8 cellular contexts compared by ENCODE assay signal in genomic region chr5:83720805-83721431, GRCh38. TPM values are rescaled to one million over a fixed set of nuclear protein-coding genes. Genes with fewer than 3 reads are reported as not detected.
A peak's percentile ranks its signal among the peaks of the same experiment; 100 is the strongest.
DNase-seq lines count a peak whose midpoint lies in the region; ATAC-seq and TF ChIP-seq lines count a peak whose summit lies in the region.
"Had no signal": no experiment of that assay in that cellular context is flagged by ENCODE, and none has a peak within 500 bp of the region (broad histone marks: within the 10 kb centered on the region; RNA-seq: fewer than 3 reads in every experiment).

Gene HAPLN1 (minus strand): TSS chr5:83720855. CDS start chr5:83673523, 47,332 bp downstream.

- H3K4me1 ChIP-seq in HCT116 (ENCODE audit: control insufficient read depth in 1 of 2, insufficient read depth in 2 of 2, low read length in 2 of 2) (peaks cover 11 to 26% of the 10 kb centered on the region in 2 experiments; a peak in 3 of 4 replicates), iPS-15b (ENCODE audit: control insufficient read depth, insufficient read depth, low read length) (peaks cover 18% of the 10 kb centered on the region)

- CTCF ChIA-PET in HCT116 (lab: Charles Lee) = interaction anchor here (2.1 kb wide), 1 partner anchor 8 kb away, joined by 8 read pairs; no protein-coding TSS in a partner anchor

- no peaks in the 10 kb centered on the region for H3K36me3 Mint-ChIP-seq in activated naive CD8-positive, alpha-beta T cell treated with anti-CD3 and anti-CD28 coated beads for 36 hours

- H4K20me1 ChIP-seq in HCT116 (ENCODE audit: insufficient read depth) = no peaks in the 10 kb centered on the region

- no peak for TF ChIP-seq POLR2A in HCT116 (IDR thresholded peaks at IDR 0.05; ENCODE audit: borderline replicate concordance, extremely low read depth, insufficient read depth, insufficient read length)

- H3K4me3 ChIP-seq in HCT116 (replicated peaks in 1 of 2; ENCODE audit: low read depth in 1 of 2, low read length in 2 of 2) (peak within 1 kb of the TSS; percentile 52 to 60), iPS-15b (ENCODE audit: low read depth, low read length) (peak within 1 kb of the TSS; percentile 67), skin epidermis (peak within 1 kb of the TSS in 5 of 7 experiments; percentile 15 to 50 (median 47))

- H3K9me3 Mint-ChIP-seq in activated naive CD8-positive, alpha-beta T cell treated with anti-CD3 and anti-CD28 coated beads for 36 hours = no peaks in the 10 kb centered on the region

- no peaks in the 10 kb centered on the region for H3K9me3 ChIP-seq in HCT116 (ENCODE audit: control insufficient read depth in 1 of 2, insufficient read depth in 1 of 2, low read depth in 1 of 2, low read length in 2 of 2)
- H3K9me3 ChIP-seq in iPS-15b (ENCODE audit: control insufficient read depth, insufficient read depth, low read length) = no peaks in the 10 kb centered on the region

- H3K36me3 ChIP-seq in HCT116 (ENCODE audit: control insufficient read depth in 1 of 2, insufficient read depth in 2 of 2, low read length in 2 of 2) (no peaks in the 10 kb centered on the region), iPS-15b (ENCODE audit: control insufficient read depth, insufficient read depth, low read length) (no peaks in the 10 kb centered on the region)

- no peaks in the 10 kb centered on the region for H3K4me1 Mint-ChIP-seq in activated naive CD8-positive, alpha-beta T cell treated with anti-CD3 and anti-CD28 coated beads for 36 hours

- no peak for DNase-seq in HCT116 (ENCODE audit: low read depth, low spot score)
- no peak for DNase-seq in activated naive CD8-positive, alpha-beta T cell treated with anti-CD3 and anti-CD28 coated beads for 36 hours
- DNase-seq in stimulated activated CD4-positive, alpha-beta T cell treated with anti-CD3 and anti-CD28 coated beads, Interleukin-4, amount 100 ng/mL, for 4 hours = no peak

- no peaks in the 10 kb centered on the region for H3K9me2 ChIP-seq in HCT116 (ENCODE audit: insufficient read depth)

- no peaks in the 10 kb centered on the region for H3K79me2 ChIP-seq in HCT116 (ENCODE audit: insufficient read depth, low read length)

- peak within 1 kb of the TSS; percentile 56; the same call in 1 of the 2 replicates for H3K9ac ChIP-seq in HCT116 (ENCODE audit: low read length)
- no peak within 1 kb of the TSS for H3K9ac ChIP-seq in iPS-15b (ENCODE audit: low read depth, low read length)

- peak within 1 kb of the TSS; percentile 67 for H3K4me3 Mint-ChIP-seq in activated naive CD8-positive, alpha-beta T cell treated with anti-CD3 and anti-CD28 coated beads for 36 hours

- RAD21 ChIA-PET in HCT116 (lab: Charles Lee; ENCODE audit: low non-redundant PET in 1 of 2, low total read pairs in 2 of 2, uncharacterized antibody in 2 of 2, unreplicated experiment in 2 of 2) = no interaction called here

- POLR2A ChIA-PET in HCT116 (lab: Charles Lee) = interaction anchor here (0.7 kb wide), 1 partner anchor 1199 kb away, joined by 7 read pairs; no protein-coding TSS in a partner anchor

- peaks cover 62% of the 10 kb centered on the region for H3K27me3 Mint-ChIP-seq in activated naive CD8-positive, alpha-beta T cell treated with anti-CD3 and anti-CD28 coated beads for 36 hours

- TF ChIP-seq CTCF in HCT116 (IDR thresholded peaks at IDR 0.05 in 2 of 3, conservative IDR thresholded peaks at IDR 0.05 in 1 of 3; ENCODE audit: borderline replicate concordance in 1 of 3, insufficient read depth in 1 of 3, low read depth in 2 of 3, low read length in 2 of 3) = no peak

- H3K27ac Mint-ChIP-seq in activated naive CD8-positive, alpha-beta T cell treated with anti-CD3 and anti-CD28 coated beads for 36 hours = no peak within 1 kb of the TSS

- BruUV-seq in HCT116 (replicated peaks; lab: Mats Ljungman, UMichigan) = no TSS peak

- intact Hi-C loops in HCT116 (cut with micrococcal nuclease) = no loop called here

- peak within 1 kb of the TSS; percentile 86 for H3K4me2 ChIP-seq in HCT116 (ENCODE audit: low read length)

- H3K27ac ChIP-seq in HCT116 (ENCODE audit: low read depth, low read length) (no peak within 1 kb of the TSS), skin epidermis (peak within 1 kb of the TSS in 2 of 21 experiments; percentile 43 to 62)

- ATAC-seq in HCT116 (no peak), HG03469 (IDR thresholded peaks at IDR 0.05; ENCODE audit: unreplicated experiment) (no peak), GM21528 (IDR thresholded peaks at IDR 0.05; ENCODE audit: low FRiP score, unreplicated experiment) (no peak)

- TF ChIP-seq RAD21 in HCT116 (IDR thresholded peaks at IDR 0.05; ENCODE audit: low read depth) = no peak

- no peaks in the 10 kb centered on the region for H3K27me3 ChIP-seq in HCT116 (ENCODE audit: insufficient read depth, low read length)
- H3K27me3 ChIP-seq in iPS-15b (ENCODE audit: control insufficient read depth, insufficient read depth, low read length) = peaks cover 14% of the 10 kb centered on the region

- H2AFZ ChIP-seq in HCT116 (ENCODE audit: low read depth, low read length, poor library complexity, severe bottlenecking) = peak within 1 kb of the TSS; percentile 68

TF ChIP-seq in HCT116, 20 proteins besides CTCF, POLR2A, EP300 and RAD21:
- TF ChIP-seq SP1 (IDR thresholded peaks at IDR 0.05; ENCODE audit: low read depth) (no peak), SRF (IDR thresholded peaks at IDR 0.05; ENCODE audit: low read depth) (no peak), EZH2phosphoT487 (IDR thresholded peaks at IDR 0.05; ENCODE audit: borderline replicate concordance) (no peak), ZBTB33 (IDR thresholded peaks at IDR 0.05; ENCODE audit: extremely low read depth, insufficient replicate concordance, low read length) (no peak), REST (IDR thresholded peaks at IDR 0.05; ENCODE audit: low read depth) (no peak), YY1 (IDR thresholded peaks at IDR 0.05; ENCODE audit: extremely low read depth, insufficient replicate concordance, low read depth, low read length) (no peak), MAX (IDR thresholded peaks at IDR 0.05) (no peak), CEBPB (IDR thresholded peaks at IDR 0.05; ENCODE audit: low read depth) (no peak), ZNF274 (IDR thresholded peaks at IDR 0.05; ENCODE audit: low read depth, low read length) (no peak), ZFX (IDR thresholded peaks at IDR 0.05) (no peak), SIN3A (IDR thresholded peaks at IDR 0.05; ENCODE audit: low read depth) (no peak)

RNA-seq across cellular contexts. Expression of gene HAPLN1, which starts in this region (rescaled TPM):
- total RNA-seq in HCT116 (2021; ENCODE audit: unreplicated experiment) = 0.05 TPM
- 0.09 TPM in 1 of 2 replicates, not detected in the other for polyA plus RNA-seq in HCT116 (2012)
- not detected for total RNA-seq in activated naive CD8-positive, alpha-beta T cell treated with anti-CD3 and anti-CD28 coated beads for 36 hours
- total RNA-seq: activated CD8-positive, alpha-beta memory T cell treated with anti-CD3 and anti-CD28 coated beads for 36 hours had no signal
